In the genomic region with DNA sequence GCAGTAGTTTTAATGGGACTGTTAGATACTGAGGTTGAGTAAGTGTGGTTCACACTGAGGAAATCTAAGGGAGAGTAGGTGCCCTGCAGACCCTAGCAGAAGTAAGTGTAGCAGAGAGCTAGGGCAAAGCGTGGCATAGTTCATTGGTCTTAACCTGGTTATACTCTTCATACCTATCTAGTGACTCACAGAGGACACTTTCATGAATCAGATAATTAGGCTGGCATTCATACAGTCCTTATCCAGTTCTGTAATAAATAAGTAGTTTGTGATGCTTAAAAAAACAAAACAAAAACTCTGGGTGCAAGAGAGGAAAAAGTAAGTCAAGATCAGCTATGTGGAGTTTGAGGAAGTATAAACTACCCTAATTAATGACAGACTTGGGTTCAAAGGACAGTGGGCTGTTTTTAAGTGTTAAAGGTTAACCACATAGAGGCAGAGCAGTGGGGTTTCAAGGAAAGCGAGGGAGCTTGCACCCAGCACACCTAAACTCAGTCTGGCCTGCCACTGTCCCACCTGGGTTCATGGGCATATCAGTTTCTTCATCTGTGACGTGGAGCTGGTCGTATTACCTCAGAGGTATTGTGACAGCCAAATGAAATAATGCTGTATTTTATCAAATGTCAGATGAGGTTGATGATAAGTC, we compare ENCODE assay signal across 1 cellular context.
A peak's percentile ranks its signal among the peaks of the same experiment; 100 is the strongest.
TF ChIP-seq lines count a peak whose summit lies in the region.

No MANE protein-coding gene starts in this region.

TF ChIP-seq in HepG2, 621 proteins besides CTCF, POLR2A, EP300 and RAD21 (continued from another document and continues in another):
- TF ChIP-seq, protein P1, sequence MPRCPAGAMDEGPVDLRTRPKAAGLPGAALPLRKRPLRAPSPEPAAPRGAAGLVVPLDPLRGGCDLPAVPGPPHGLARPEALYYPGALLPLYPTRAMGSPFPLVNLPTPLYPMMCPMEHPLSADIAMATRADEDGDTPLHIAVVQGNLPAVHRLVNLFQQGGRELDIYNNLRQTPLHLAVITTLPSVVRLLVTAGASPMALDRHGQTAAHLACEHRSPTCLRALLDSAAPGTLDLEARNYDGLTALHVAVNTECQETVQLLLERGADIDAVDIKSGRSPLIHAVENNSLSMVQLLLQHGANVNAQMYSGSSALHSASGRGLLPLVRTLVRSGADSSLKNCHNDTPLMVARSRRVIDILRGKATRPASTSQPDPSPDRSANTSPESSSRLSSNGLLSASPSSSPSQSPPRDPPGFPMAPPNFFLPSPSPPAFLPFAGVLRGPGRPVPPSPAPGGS (CRISPR knock-in tag; IDR thresholded peaks at IDR 0.05), result no peak
- TF ChIP-seq NR2F2 (IDR thresholded peaks at IDR 0.05; ENCODE audit: borderline replicate concordance, low read depth) (peak; percentile 66), HNF1A (IDR thresholded peaks at IDR 0.05; ENCODE audit: low read depth) (peak; percentile 81), HNF1A (CRISPR knock-in tag; IDR thresholded peaks at IDR 0.05; ENCODE audit: borderline replicate concordance) (peak; percentile 78; the same call in 1 of the 2 replicates), TCF12 (IDR thresholded peaks at IDR 0.05) (no peak), TCF12 (CRISPR knock-in tag; IDR thresholded peaks at IDR 0.05) (no peak), TEAD3 (CRISPR knock-in tag; optimal IDR thresholded peaks at IDR 0.05; ENCODE audit: borderline replicate concordance) (peak; percentile 58), ZNF850 (CRISPR knock-in tag; conservative IDR thresholded peaks at IDR 0.05) (no peak), ZNF121 (CRISPR knock-in tag; IDR thresholded peaks at IDR 0.05) (no peak), DNMT3B (CRISPR knock-in tag; conservative IDR thresholded peaks at IDR 0.05) (0 out of 2 replicates have a peak, but pooled peaks have one; percentile 67), ZNF383 (CRISPR knock-in tag; IDR thresholded peaks at IDR 0.05; ENCODE audit: borderline replicate concordance) (0 out of 2 replicates have a peak, but pooled peaks have one; percentile 24), ZNF652 (CRISPR knock-in tag; IDR thresholded peaks at IDR 0.05; ENCODE audit: borderline replicate concordance, low read depth) (peak; percentile 59; the same call in 1 of the 2 replicates), ELK4 (CRISPR knock-in tag; IDR thresholded peaks at IDR 0.05; ENCODE audit: borderline replicate concordance) (no peak), ZNF501 (CRISPR knock-in tag; IDR thresholded peaks at IDR 0.05) (no peak), ELF1 (CRISPR knock-in tag; IDR thresholded peaks at IDR 0.05) (0 out of 2 replicates have a peak, but pooled peaks have one; percentile 24), NR2F6 (IDR thresholded peaks at IDR 0.05) (peak; percentile 71; the same call in 1 of the 2 replicates), NR2F6 (CRISPR knock-in tag; IDR thresholded peaks at IDR 0.05) (peak; percentile 70), NR2F1 (CRISPR knock-in tag; IDR thresholded peaks at IDR 0.05) (peak; percentile 30 to 71; a peak in 2 of 4 replicates), SMAD3 (CRISPR knock-in tag; IDR thresholded peaks at IDR 0.05) (peak; percentile 35), ZSCAN9 (CRISPR knock-in tag; IDR thresholded peaks at IDR 0.05; ENCODE audit: borderline replicate concordance) (0 out of 2 replicates have a peak, but pooled peaks have one; percentile 50), E2F2 (CRISPR knock-in tag; IDR thresholded peaks at IDR 0.05; ENCODE audit: borderline replicate concordance) (no peak), KMT2B (CRISPR knock-in tag; IDR thresholded peaks at IDR 0.05) (no peak), PHF20 (CRISPR knock-in tag; IDR thresholded peaks at IDR 0.05) (no peak), ZNF616 (CRISPR knock-in tag; IDR thresholded peaks at IDR 0.05; ENCODE audit: low read depth) (no peak), ZMAT3 (CRISPR knock-in tag; conservative IDR thresholded peaks at IDR 0.05) (no peak), ZFP90 (CRISPR knock-in tag; IDR thresholded peaks at IDR 0.05; ENCODE audit: borderline replicate concordance) (no peak), NCOR1 (IDR thresholded peaks at IDR 0.05; ENCODE audit: borderline replicate concordance, low read length) (peak; percentile 77; the same call in 1 of the 2 replicates), MYNN (CRISPR knock-in tag; IDR thresholded peaks at IDR 0.05; ENCODE audit: low read depth) (no peak), NR2C2 (CRISPR knock-in tag; IDR thresholded peaks at IDR 0.05; ENCODE audit: borderline replicate concordance) (peak; percentile 54), ATF1 (CRISPR knock-in tag; IDR thresholded peaks at IDR 0.05) (0 out of 2 replicates have a peak, but pooled peaks have one; percentile 39), ZNF766 (CRISPR knock-in tag; IDR thresholded peaks at IDR 0.05; ENCODE audit: borderline replicate concordance) (no peak), ZNF776 (CRISPR knock-in tag; IDR thresholded peaks at IDR 0.05) (no peak), CBFB (CRISPR knock-in tag; IDR thresholded peaks at IDR 0.05) (0 out of 2 replicates have a peak, but pooled peaks have one; percentile 46), SNRNP70 (IDR thresholded peaks at IDR 0.05; ENCODE audit: low read depth, low read length) (no peak), ZBTB25 (CRISPR knock-in tag; IDR thresholded peaks at IDR 0.05) (0 out of 2 replicates have a peak, but pooled peaks have one; percentile 31), KLF16 (CRISPR knock-in tag; IDR thresholded peaks at IDR 0.05) (0 out of 4 replicates have a peak, but pooled peaks of 1 of the 2 experiments have one; percentile 35), TEAD2 (CRISPR knock-in tag; IDR thresholded peaks at IDR 0.05) (no peak), EEA1 (CRISPR knock-in tag; IDR thresholded peaks at IDR 0.05; ENCODE audit: borderline replicate concordance) (no peak), ZNF503 (CRISPR knock-in tag; IDR thresholded peaks at IDR 0.05) (no peak)
- TF ChIP-seq, protein P2, sequence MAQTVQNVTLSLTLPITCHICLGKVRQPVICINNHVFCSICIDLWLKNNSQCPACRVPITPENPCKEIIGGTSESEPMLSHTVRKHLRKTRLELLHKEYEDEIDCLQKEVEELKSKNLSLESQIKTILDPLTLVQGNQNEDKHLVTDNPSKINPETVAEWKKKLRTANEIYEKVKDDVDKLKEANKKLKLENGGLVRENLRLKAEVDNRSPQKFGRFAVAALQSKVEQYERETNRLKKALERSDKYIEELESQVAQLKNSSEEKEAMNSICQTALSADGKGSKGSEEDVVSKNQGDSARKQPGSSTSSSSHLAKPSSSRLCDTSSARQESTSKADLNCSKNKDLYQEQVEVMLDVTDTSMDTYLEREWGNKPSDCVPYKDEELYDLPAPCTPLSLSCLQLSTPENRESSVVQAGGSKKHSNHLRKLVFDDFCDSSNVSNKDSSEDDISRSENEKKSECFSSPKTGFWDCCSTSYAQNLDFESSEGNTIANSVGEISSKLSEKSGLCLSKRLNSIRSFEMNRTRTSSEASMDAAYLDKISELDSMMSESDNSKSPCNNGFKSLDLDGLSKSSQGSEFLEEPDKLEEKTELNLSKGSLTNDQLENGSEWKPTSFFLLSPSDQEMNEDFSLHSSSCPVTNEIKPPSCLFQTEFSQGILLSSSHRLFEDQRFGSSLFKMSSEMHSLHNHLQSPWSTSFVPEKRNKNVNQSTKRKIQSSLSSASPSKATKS (CRISPR knock-in tag; IDR thresholded peaks at IDR 0.05), result no peak
- TF ChIP-seq, protein P3, sequence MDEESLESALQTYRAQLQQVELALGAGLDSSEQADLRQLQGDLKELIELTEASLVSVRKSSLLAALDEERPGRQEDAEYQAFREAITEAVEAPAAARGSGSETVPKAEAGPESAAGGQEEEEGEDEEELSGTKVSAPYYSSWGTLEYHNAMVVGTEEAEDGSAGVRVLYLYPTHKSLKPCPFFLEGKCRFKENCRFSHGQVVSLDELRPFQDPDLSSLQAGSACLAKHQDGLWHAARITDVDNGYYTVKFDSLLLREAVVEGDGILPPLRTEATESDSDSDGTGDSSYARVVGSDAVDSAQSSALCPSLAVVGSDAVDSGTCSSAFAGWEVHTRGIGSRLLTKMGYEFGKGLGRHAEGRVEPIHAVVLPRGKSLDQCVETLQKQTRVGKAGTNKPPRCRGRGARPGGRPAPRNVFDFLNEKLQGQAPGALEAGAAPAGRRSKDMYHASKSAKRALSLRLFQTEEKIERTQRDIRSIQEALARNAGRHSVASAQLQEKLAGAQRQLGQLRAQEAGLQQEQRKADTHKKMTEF (CRISPR knock-in tag; IDR thresholded peaks at IDR 0.05), result peak; percentile 63; the same call in 1 of the 2 replicates
- TF ChIP-seq, protein P4, sequence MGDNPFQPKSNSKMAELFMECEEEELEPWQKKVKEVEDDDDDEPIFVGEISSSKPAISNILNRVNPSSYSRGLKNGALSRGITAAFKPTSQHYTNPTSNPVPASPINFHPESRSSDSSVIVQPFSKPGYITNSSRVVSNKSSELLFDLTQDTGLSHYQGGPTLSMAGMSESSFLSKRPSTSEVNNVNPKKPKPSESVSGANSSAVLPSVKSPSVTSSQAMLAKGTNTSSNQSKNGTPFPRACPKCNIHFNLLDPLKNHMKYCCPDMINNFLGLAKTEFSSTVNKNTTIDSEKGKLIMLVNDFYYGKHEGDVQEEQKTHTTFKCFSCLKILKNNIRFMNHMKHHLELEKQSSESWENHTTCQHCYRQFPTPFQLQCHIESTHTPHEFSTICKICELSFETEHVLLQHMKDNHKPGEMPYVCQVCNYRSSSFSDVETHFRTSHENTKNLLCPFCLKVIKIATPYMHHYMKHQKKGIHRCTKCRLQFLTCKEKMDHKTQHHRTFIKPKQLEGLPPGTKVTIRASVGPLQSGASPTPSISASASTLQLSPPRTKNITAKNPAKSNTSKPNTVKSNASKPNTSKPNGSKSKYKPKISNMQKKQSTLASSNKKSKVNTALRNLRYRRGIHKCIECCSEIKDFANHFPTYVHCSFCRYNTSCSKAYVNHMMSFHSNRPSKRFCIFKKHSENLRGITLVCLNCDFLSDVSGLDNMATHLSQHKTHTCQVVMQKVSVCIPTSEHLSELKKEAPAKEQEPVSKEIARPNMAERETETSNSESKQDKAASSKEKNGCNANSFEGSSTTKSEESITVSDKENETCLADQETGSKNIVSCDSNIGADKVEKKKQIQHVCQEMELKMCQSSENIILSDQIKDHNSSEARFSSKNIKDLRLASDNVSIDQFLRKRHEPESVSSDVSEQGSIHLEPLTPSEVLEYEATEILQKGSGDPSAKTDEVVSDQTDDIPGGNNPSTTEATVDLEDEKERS (CRISPR knock-in tag; IDR thresholded peaks at IDR 0.05), result 0 out of 2 replicates have a peak, but pooled peaks have one; percentile 50
